Comparison of ENCODE assay signal across 8 cellular contexts in the genomic region with DNA sequence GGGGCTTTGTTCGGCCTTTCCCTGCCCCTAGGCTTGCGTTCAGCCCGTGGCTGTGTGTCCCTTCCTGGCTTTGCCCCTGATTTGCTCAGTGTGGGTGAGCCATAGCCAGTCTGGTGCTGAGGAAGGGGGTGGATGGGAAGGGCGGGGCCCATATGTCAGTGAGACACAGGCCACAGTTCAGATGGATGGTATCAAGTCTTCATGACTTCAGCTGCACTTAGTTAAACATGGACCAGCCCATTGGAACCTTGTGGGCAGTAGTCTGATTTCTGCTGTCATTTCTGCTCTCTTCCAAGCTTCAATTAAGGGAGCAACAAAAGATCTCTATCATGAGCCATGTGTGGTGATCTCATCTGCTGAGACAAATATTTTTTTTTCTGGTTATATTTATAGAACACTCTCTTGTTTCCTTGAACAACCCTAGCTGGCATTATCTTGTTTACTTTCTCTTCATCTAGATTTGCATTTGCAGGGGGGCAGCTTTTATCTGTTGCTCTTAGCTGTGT. TPM values are rescaled to one million over a fixed set of nuclear protein-coding genes. Genes with fewer than 3 reads are reported as not detected.
DNase-seq lines count a peak whose midpoint lies in the region; FAIRE-seq and TF ChIP-seq lines count a peak whose summit lies in the region.

No MANE protein-coding gene starts in this region.

- H3K4me3 ChIP-seq in effector memory CD4-positive, alpha-beta T cell (ENCODE audit: insufficient read depth, low read depth, low read length, poor library complexity, severe bottlenecking) = no peak overlapping the region

- peaks cover 7% of the 10 kb centered on the region for H3K27me3 Mint-ChIP-seq in activated CD4-positive, alpha-beta T cell treated with anti-CD3 and anti-CD28 coated beads, Interleukin-2, amount 10 ng/mL, durations not matched to agents 7 days and 5 days

- peak; percentile 78 for FAIRE-seq in GM12892 (lab: Jason Lieb, UNC)

- no peaks in the 10 kb centered on the region for H3K36me3 Mint-ChIP-seq in activated CD4-positive, alpha-beta T cell treated with anti-CD3 and anti-CD28 coated beads, Interleukin-2, amount 10 ng/mL, durations not matched to agents 7 days and 5 days (ENCODE audit: low read depth)

- H3K4me1 Mint-ChIP-seq in activated CD4-positive, alpha-beta T cell treated with anti-CD3 and anti-CD28 coated beads, Interleukin-2, amount 10 ng/mL, durations not matched to agents 7 days and 5 days = peaks cover 4% of the 10 kb centered on the region

- H3K27ac ChIP-seq in effector memory CD4-positive, alpha-beta T cell (ENCODE audit: insufficient read depth, low read length, poor library complexity, severe bottlenecking) = no peak overlapping the region

- CTCF ChIA-PET in activated CD4-positive, alpha-beta T cell treated with anti-CD3 and anti-CD28 coated beads, Interleukin-2, amount 10 ng/mL, durations not matched to agents 7 days and 5 days (lab: Charles Lee) = interaction anchor here (1.5 to 1.9 kb wide), 2 partner anchors 12 to 19 kb away, joined by 4 to 6 read pairs; no protein-coding TSS in a partner anchor

- no peaks in the 10 kb centered on the region for H3K9me3 ChIP-seq in effector memory CD4-positive, alpha-beta T cell (ENCODE audit: control insufficient read depth, low read length)

- TF ChIP-seq POLR2A in GM12892 (IDR thresholded peaks at IDR 0.05; ENCODE audit: low read depth, low read length) = no peak

- no peaks in the 10 kb centered on the region for H3K27me3 ChIP-seq in effector memory CD4-positive, alpha-beta T cell (replicated peaks; ENCODE audit: control insufficient read depth, insufficient read depth, low read length, poor library complexity, severe bottlenecking)

- no peaks in the 10 kb centered on the region for H3K4me1 ChIP-seq in effector memory CD4-positive, alpha-beta T cell (ENCODE audit: control insufficient read depth, insufficient read depth, low read length, poor library complexity, severe bottlenecking)

- H3K36me3 ChIP-seq in effector memory CD4-positive, alpha-beta T cell (ENCODE audit: control insufficient read depth, insufficient read depth, low read length) = no peaks in the 10 kb centered on the region

- no peak overlapping the region for H3K4me3 Mint-ChIP-seq in activated CD4-positive, alpha-beta T cell treated with anti-CD3 and anti-CD28 coated beads, Interleukin-2, amount 10 ng/mL, durations not matched to agents 7 days and 5 days

- H3K9me3 Mint-ChIP-seq in activated CD4-positive, alpha-beta T cell treated with anti-CD3 and anti-CD28 coated beads, Interleukin-2, amount 10 ng/mL, durations not matched to agents 7 days and 5 days = no peaks in the 10 kb centered on the region

- DNase-seq in GM12892 (ENCODE audit: insufficient read length) (no peak), NCI-H526 (lab: John Stamatoyannopoulos, UW) (peak; percentile 69 to 73), epidermal melanocyte (ENCODE audit: insufficient read length, low spot score) (peak; percentile 92), occipital lobe (lab: John Stamatoyannopoulos, UW) (peak; percentile 58), NCI-H524 treated with DMSO at 0.1 percent for 48 hours (lab: John Stamatoyannopoulos, UW) (no peak)
- no peak for DNase-seq in activated CD4-positive, alpha-beta T cell treated with anti-CD3 and anti-CD28 coated beads, Interleukin-2, amount 10 ng/mL, durations not matched to agents 7 days and 5 days
- no peak for DNase-seq in activated T-cell treated with anti-CD3 and anti-CD28 coated beads, Interleukin-2, amount 50 U/mL, for 1 hour
- DNase-seq in effector memory CD4-positive, alpha-beta T cell = no peak

- POLR2A ChIA-PET in activated CD4-positive, alpha-beta T cell treated with anti-CD3 and anti-CD28 coated beads, Interleukin-2, amount 10 ng/mL, durations not matched to agents 7 days and 5 days (lab: Charles Lee) = no interaction called here

- no peak overlapping the region for H3K27ac Mint-ChIP-seq in activated CD4-positive, alpha-beta T cell treated with anti-CD3 and anti-CD28 coated beads, Interleukin-2, amount 10 ng/mL, durations not matched to agents 7 days and 5 days

RNA-seq across cellular contexts. Expression of gene PEX26, which starts 21.6 kb away (rescaled TPM):
- 18.4 TPM for polyA plus RNA-seq in GM12892 (2012; ENCODE audit: missing spikeins)
- total RNA-seq in occipital lobe = 15.6 TPM
- total RNA-seq in activated CD4-positive, alpha-beta T cell treated with anti-CD3 and anti-CD28 coated beads, Interleukin-2, amount 10 ng/mL, durations not matched to agents 7 days and 5 days = 10 to 100 TPM; 40.1 to 41.0 TPM

RNA-seq across cellular contexts. Expression of gene MICAL3, which starts 31.9 kb away (rescaled TPM):
- 17.4 TPM for polyA plus RNA-seq in GM12892 (2012; ENCODE audit: missing spikeins)
- 40.9 TPM for total RNA-seq in occipital lobe
- 10 to 100 TPM; 19.1 to 21.4 TPM for total RNA-seq in activated CD4-positive, alpha-beta T cell treated with anti-CD3 and anti-CD28 coated beads, Interleukin-2, amount 10 ng/mL, durations not matched to agents 7 days and 5 days

RNA-seq across cellular contexts. Expression of gene TUBA8, which starts 54.4 kb away (rescaled TPM):
- polyA plus RNA-seq in GM12892 (2012; ENCODE audit: missing spikeins) = 5.1 TPM
- total RNA-seq in occipital lobe = 0.94 TPM
- total RNA-seq in activated CD4-positive, alpha-beta T cell treated with anti-CD3 and anti-CD28 coated beads, Interleukin-2, amount 10 ng/mL, durations not matched to agents 7 days and 5 days = 1 to 10 TPM; 1.4 to 2.2 TPM

Comparison
In these comparisons a context has a peak if more than half of its experiments do, and no peak if none do; other contexts are left out.
1. DNase-seq: peak in NCI-H526 (2 of 2), epidermal melanocyte (single experiment) and occipital lobe (single experiment); none in GM12892 (single experiment), activated CD4-positive, alpha-beta T cell treated with anti-CD3 and anti-CD28 coated beads, Interleukin-2, amount 10 ng/mL, durations not matched to agents 7 days and 5 days (single experiment), activated T-cell treated with anti-CD3 and anti-CD28 coated beads, Interleukin-2, amount 50 U/mL, for 1 hour (single experiment), effector memory CD4-positive, alpha-beta T cell (0 of 3) and NCI-H524 treated with DMSO at 0.1 percent for 48 hours (single experiment).